In the genomic region with DNA sequence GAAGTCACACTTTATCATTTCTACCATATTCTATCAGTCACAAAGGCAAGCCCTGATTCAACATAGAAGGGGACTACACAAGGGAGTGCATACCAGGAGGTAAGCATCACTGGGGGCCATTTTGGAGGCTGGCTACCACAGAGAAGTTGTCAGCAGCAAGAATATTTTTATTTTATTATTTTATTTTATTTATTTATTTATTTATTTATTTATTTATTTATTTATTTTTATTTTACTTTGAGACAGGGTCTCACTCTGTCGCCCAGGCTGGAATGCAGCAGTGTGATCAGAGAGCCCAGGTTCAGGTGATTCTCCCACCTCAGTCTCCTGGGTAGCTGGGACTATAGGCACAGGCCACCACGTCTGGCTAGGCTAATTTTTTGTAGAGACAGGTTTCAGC, we compare ENCODE assay signal across 21 cellular contexts.
"Had no signal": no experiment of that assay in that cellular context is flagged by ENCODE, and none has a peak within 500 bp of the region (broad histone marks: within the 10 kb centered on the region; RNA-seq: fewer than 3 reads in every experiment).

No MANE protein-coding gene starts in this region.

- H3K4me3 ChIP-seq: Peyer's patch, SJSA1 had no signal

- H3K4me3 Mint-ChIP-seq: activated naive CD8-positive, alpha-beta T cell treated with anti-CD3 and anti-CD28 coated beads for 36 hours; activated T-cell treated with anti-CD3 and anti-CD28 coated beads, Interleukin-2, amount 50 U/mL, for 4 hours; T-helper 1 cell treated with Interleukin-12 subunit alpha and Interleukin-12 subunit beta and Interleukin-4 antibody, amounts not matched to agents 30 μg/mL and 1 μg/mL, for 36 hours had no signal

- H3K9me3 ChIP-seq: Peyer's patch, SJSA1 had no signal

- H3K9me3 Mint-ChIP-seq: activated naive CD8-positive, alpha-beta T cell treated with anti-CD3 and anti-CD28 coated beads for 36 hours; activated T-cell treated with anti-CD3 and anti-CD28 coated beads, Interleukin-2, amount 50 U/mL, for 4 hours; T-helper 1 cell treated with Interleukin-12 subunit alpha and Interleukin-12 subunit beta and Interleukin-4 antibody, amounts not matched to agents 30 μg/mL and 1 μg/mL, for 36 hours had no signal

- DNase-seq: activated CD4-positive, alpha-beta T cell treated with anti-CD3 and anti-CD28 coated beads for 48 hours; activated CD4-positive, alpha-beta T cell treated with anti-CD3 and anti-CD28 coated beads, Interleukin-2, amount 50 U/mL, for 4 hours; activated CD4-positive, CD25-positive, alpha-beta regulatory T cell treated with anti-CD3 and anti-CD28 coated beads, Interleukin-2, amount 50 U/mL, for 72 hours; activated CD8-positive, alpha-beta memory T cell treated with anti-CD3 and anti-CD28 coated beads for 24 hours; activated effector memory CD4-positive, alpha-beta T cell treated with anti-CD3 and anti-CD28 coated beads, Interleukin-2, amount 50 U/mL, for 16 hours; activated naive CD4-positive, alpha-beta T cell treated with Interleukin-2 at 50 U/mL for 16 hours; activated naive CD8-positive, alpha-beta T cell treated with anti-CD3 and anti-CD28 coated beads for 36 hours; activated T-cell treated with anti-CD3 and anti-CD28 coated beads, Interleukin-2, amount 50 U/mL, for 4 hours; KG1; NCI-H1092; NCI-H1436; NCI-H1694 treated with DMSO at 0.1 percent for 48 hours; NCI-H2029 treated with DMSO at 0.1 percent for 48 hours; NCI-H345; NCI-H510A; NCI-H526 treated with DMSO at 0.1 percent for 48 hours; NCI-H82; Peyer's patch; SHP77 had no signal

- H3K27ac ChIP-seq: Peyer's patch, SJSA1 had no signal

- H3K27me3 ChIP-seq: Peyer's patch, SJSA1 had no signal

- H3K27ac Mint-ChIP-seq: activated naive CD8-positive, alpha-beta T cell treated with anti-CD3 and anti-CD28 coated beads for 36 hours; T-helper 1 cell treated with Interleukin-12 subunit alpha and Interleukin-12 subunit beta and Interleukin-4 antibody, amounts not matched to agents 30 μg/mL and 1 μg/mL, for 36 hours had no signal

- H3K27me3 Mint-ChIP-seq: activated naive CD8-positive, alpha-beta T cell treated with anti-CD3 and anti-CD28 coated beads for 36 hours had no signal

- ATAC-seq: activated T-cell treated with anti-CD3 and anti-CD28 coated beads, Interleukin-2, amount 50 U/mL, for 4 hours had no signal
